8 cellular contexts compared by ENCODE assay signal in the genomic region with DNA sequence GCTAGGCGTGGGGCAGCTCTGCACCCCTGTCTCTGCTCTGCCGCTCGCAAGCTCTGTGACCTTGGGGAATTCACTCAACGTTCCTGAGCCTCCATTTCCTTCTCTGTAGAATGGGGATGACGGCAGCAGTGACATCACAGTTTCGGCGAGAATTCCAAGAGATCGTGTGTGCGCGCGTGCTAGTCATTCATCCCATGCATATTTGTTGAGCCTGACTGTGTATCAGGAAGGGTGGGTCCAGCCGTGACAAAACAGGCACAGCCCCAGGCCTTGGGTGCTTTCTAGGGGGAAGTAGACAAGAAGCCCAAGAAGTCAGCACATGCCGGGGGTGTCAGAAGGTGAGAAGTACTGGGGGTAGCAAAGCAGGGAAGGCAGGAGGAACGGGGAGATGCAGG.
DNase-seq lines count a peak whose midpoint lies in the region; ATAC-seq, FAIRE-seq and TF ChIP-seq lines count a peak whose summit lies in the region.

No MANE protein-coding gene starts in this region.

- intact Hi-C loops in K562 (cut with micrococcal nuclease): no loop called here

- H4K20me1 ChIP-seq in K562 (replicated peaks; ENCODE audit: control insufficient read depth, insufficient read depth, low read length): no peaks in the 10 kb centered on the region

- no peaks in the 10 kb centered on the region for H3K9me3 ChIP-seq in K562 (replicated peaks; ENCODE audit: control insufficient read depth, insufficient read depth, low read depth, low read length)
- no peaks in the 10 kb centered on the region for H3K9me3 ChIP-seq in mucosa of rectum (ENCODE audit: control insufficient read depth in 2 of 2, low read length in 2 of 2)

- no peaks in the 10 kb centered on the region for H3K9me1 ChIP-seq in K562 (ENCODE audit: control insufficient read depth, insufficient read depth, low read length)

- DNase-seq in K562 (ENCODE audit: extremely low read depth in 1 of 4, low spot score in 3 of 4) (no peak), DMS153 treated with DMSO at 0.1 percent for 48 hours (lab: John Stamatoyannopoulos, UW; ENCODE audit: unreplicated experiment) (no peak), GM03348 (ENCODE audit: low spot score) (no peak), HCEC 1CT (no peak), superior temporal gyrus (ENCODE audit: extremely low spot score) (no peak)

- H3K79me2 ChIP-seq in K562 (ENCODE audit: control insufficient read depth, insufficient read depth, low read length): no peaks in the 10 kb centered on the region

- no peaks in the 10 kb centered on the region for H3K36me3 ChIP-seq in K562 (ENCODE audit: control insufficient read depth, insufficient read depth, low read length)
- no peaks in the 10 kb centered on the region for H3K36me3 ChIP-seq in mucosa of rectum (ENCODE audit: control insufficient read depth in 2 of 2, insufficient read depth in 2 of 2, low read length in 2 of 2)

- peak; percentile 11 for ATAC-seq in GM19043 (IDR thresholded peaks at IDR 0.05; ENCODE audit: low read depth, unreplicated experiment)
- ATAC-seq in HG03097 (IDR thresholded peaks at IDR 0.05; ENCODE audit: low FRiP score, unreplicated experiment): peak; percentile 23
- no peak for ATAC-seq in K562

- TF ChIP-seq POLR2A in K562 (conservative IDR thresholded peaks at IDR 0.05): no peak

- H3K4me2 ChIP-seq in K562 (ENCODE audit: insufficient read depth, low read length): no peak overlapping the region

- WGBS in K562 (ENCODE audit: insufficient coverage, low coverage, missing lambda C conversion rate): 38% methylated on average over 14 of the region's 14 CpGs

- no peak overlapping the region; the same call in 1 of the 2 replicates for H2AFZ ChIP-seq in K562 (ENCODE audit: low read depth, low read length)

- POLR2A ChIA-PET in K562 (lab: Yijun Ruan, JAX): interaction anchor here (2.8 kb wide), 1 partner anchor 11 kb away, joined by 13 read pairs; no protein-coding TSS in a partner anchor

- H3K4me1 ChIP-seq in K562 (replicated peaks in 1 of 2; ENCODE audit: control insufficient read depth in 2 of 2, insufficient read depth in 2 of 2, low read length in 2 of 2): peaks cover 15 to 16% of the 10 kb centered on the region in 2 experiments; a peak in 4 of 5 replicates
- peaks cover 4 to 8% of the 10 kb centered on the region in 2 donors for H3K4me1 ChIP-seq in mucosa of rectum (ENCODE audit: control insufficient read depth in 2 of 2, insufficient read depth in 2 of 2, low read length in 2 of 2)

- CTCF ChIA-PET in K562 (lab: Yijun Ruan, JAX; ENCODE audit: low intra/inter-chr PET ratio): no interaction called here

- TF ChIP-seq CTCF in K562 (IDR thresholded peaks at IDR 0.05 in 2 of 3, conservative IDR thresholded peaks at IDR 0.05 in 1 of 3; ENCODE audit: insufficient read depth in 2 of 3, low read depth in 1 of 3, low read length in 3 of 3): no peak

- in situ Hi-C loops in K562 (cut with MboI): no loop called here

- BruUV-seq in K562 (replicated peaks; lab: Mats Ljungman, UMichigan): no TSS peak

- H3K9ac ChIP-seq in K562 (ENCODE audit: insufficient read depth in 1 of 2, low read depth in 2 of 2, low read length in 2 of 2) (no peak overlapping the region), mucosa of rectum (ENCODE audit: low read depth in 1 of 2, low read length in 2 of 2) (peak overlapping the region in 1 of 2 donors; percentile 19)

- H3K27me3 ChIP-seq in K562 (ENCODE audit: control insufficient read depth in 2 of 2, insufficient read depth in 2 of 2, low read length in 2 of 2): peaks cover 18 to 39% of the 10 kb centered on the region in 2 experiments; a peak in 4 of 5 replicates
- no peaks in the 10 kb centered on the region for H3K27me3 ChIP-seq in mucosa of rectum (ENCODE audit: control insufficient read depth in 2 of 2, insufficient read depth in 2 of 2, low read length in 2 of 2)

- no peak for FAIRE-seq in K562 (lab: Jason Lieb, UNC)

- H3K27ac ChIP-seq in K562 (ENCODE audit: extremely low read depth, low read depth, low read length) (no peak overlapping the region), mucosa of rectum (ENCODE audit: low read depth in 2 of 2, low read length in 2 of 2) (peak overlapping the region; percentile 72 to 74)

- no peak overlapping the region for H3K4me3 ChIP-seq in K562
- H3K4me3 ChIP-seq in mucosa of rectum (ENCODE audit: low read length in 2 of 2): peak overlapping the region; percentile 33 to 63

- no peak for TF ChIP-seq RAD21 in K562 (CRISPR knock-in tag; conservative IDR thresholded peaks at IDR 0.05 in 1 of 2, IDR thresholded peaks at IDR 0.05 in 1 of 2)

- no peak for TF ChIP-seq EP300 in K562 (IDR thresholded peaks at IDR 0.05; ENCODE audit: low read length)

TF ChIP-seq in K562, 482 proteins besides CTCF, POLR2A, EP300 and RAD21:
- TF ChIP-seq, protein P1, sequence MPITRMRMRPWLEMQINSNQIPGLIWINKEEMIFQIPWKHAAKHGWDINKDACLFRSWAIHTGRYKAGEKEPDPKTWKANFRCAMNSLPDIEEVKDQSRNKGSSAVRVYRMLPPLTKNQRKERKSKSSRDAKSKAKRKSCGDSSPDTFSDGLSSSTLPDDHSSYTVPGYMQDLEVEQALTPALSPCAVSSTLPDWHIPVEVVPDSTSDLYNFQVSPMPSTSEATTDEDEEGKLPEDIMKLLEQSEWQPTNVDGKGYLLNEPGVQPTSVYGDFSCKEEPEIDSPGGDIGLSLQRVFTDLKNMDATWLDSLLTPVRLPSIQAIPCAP (CRISPR knock-in tag; IDR thresholded peaks at IDR 0.05; ENCODE audit: borderline replicate concordance): no peak
- TF ChIP-seq NEUROD1 (IDR thresholded peaks at IDR 0.05; ENCODE audit: borderline replicate concordance, low read depth, low read length, partially characterized antibody) (no peak), YY1 (IDR thresholded peaks at IDR 0.05; ENCODE audit: borderline replicate concordance in 1 of 3, control insufficient read depth in 1 of 3, extremely low read depth in 1 of 3, insufficient read depth in 3 of 3, insufficient read length in 1 of 3, insufficient replicate concordance in 2 of 3, low read depth in 1 of 3, low read length in 2 of 3) (no peak), U2AF2 (optimal IDR thresholded peaks at IDR 0.05; ENCODE audit: low read depth, low read length) (no peak), NFATC3 (IDR thresholded peaks at IDR 0.05) (no peak), HNRNPUL1 (IDR thresholded peaks at IDR 0.05; ENCODE audit: low read length) (no peak), NRF1 (conservative IDR thresholded peaks at IDR 0.05 in 1 of 2, IDR thresholded peaks at IDR 0.05 in 1 of 2) (0 out of 4 replicates have a peak, but pooled peaks of 1 of the 2 experiments have one; percentile 27), RFX7 (CRISPR knock-in tag; IDR thresholded peaks at IDR 0.05) (no peak), RBM25 (IDR thresholded peaks at IDR 0.05; ENCODE audit: low read depth, low read length, severe bottlenecking) (peak; percentile 27), ZSCAN29 (IDR thresholded peaks at IDR 0.05) (no peak), CREB1 (IDR thresholded peaks at IDR 0.05) (no peak), CREB1 (CRISPR knock-in tag; IDR thresholded peaks at IDR 0.05) (no peak), BCOR (IDR thresholded peaks at IDR 0.05) (peak; percentile 55), ATF1 (CRISPR knock-in tag; IDR thresholded peaks at IDR 0.05) (no peak), ATF1 (tag; IDR thresholded peaks at IDR 0.05) (peak; percentile 41; the same call in 1 of the 2 replicates), FOXM1 (IDR thresholded peaks at IDR 0.05; ENCODE audit: low read depth) (no peak), FOXM1 (CRISPR knock-in tag; IDR thresholded peaks at IDR 0.05; ENCODE audit: low read depth) (no peak), TEAD4 (IDR thresholded peaks at IDR 0.05; ENCODE audit: low read length) (no peak), TEAD4 (CRISPR knock-in tag; IDR thresholded peaks at IDR 0.05; ENCODE audit: borderline replicate concordance) (no peak)
